ENCODE assay signal across 15 cellular contexts in genomic region chr22:24697671-24698082, GRCh38.
DNase-seq lines count a peak whose midpoint lies in the region; ATAC-seq lines count a peak whose summit lies in the region.
"Had no signal": no experiment of that assay in that cellular context is flagged by ENCODE, and none has a peak within 500 bp of the region (broad histone marks: within the 10 kb centered on the region; RNA-seq: fewer than 3 reads in every experiment).

No MANE protein-coding gene starts in this region.

- H3K4me3 ChIP-seq in H7 (ENCODE audit: insufficient read depth, low read depth, low read length): no peak overlapping the region
- H3K4me3 ChIP-seq in Karpas-422 (ENCODE audit: low read length): no peak overlapping the region
- H3K4me3 ChIP-seq: GM23338 had no signal

- no peak for ATAC-seq in GM18520 (IDR thresholded peaks at IDR 0.05; ENCODE audit: unreplicated experiment)

- no peak overlapping the region for H3K27ac ChIP-seq in Karpas-422 (ENCODE audit: low read length)

- DNase-seq in H7: peak; percentile 30
- peak; percentile 67 for DNase-seq in NCI-H524 treated with DMSO at 0.1 percent for 48 hours (lab: John Stamatoyannopoulos, UW)
- peak; percentile 44 for DNase-seq in foreskin melanocyte
- DNase-seq in pons (ENCODE audit: low spot score): peak; percentile 28
- no peak for DNase-seq in stimulated activated CD4-positive, alpha-beta T cell treated with anti-CD3 and anti-CD28 coated beads, Interleukin-15, amount 100 ng/mL, for 24 hours
- DNase-seq in activated CD4-positive, alpha-beta T cell treated with anti-CD3 and anti-CD28 coated beads, Interleukin-2, amount 50 U/mL, for 1 hour: no peak
- DNase-seq in Karpas-422: no peak
- DNase-seq: activated CD4-positive, alpha-beta T cell treated with anti-CD3 and anti-CD28 coated beads for 1 hour; activated naive CD4-positive, alpha-beta T cell treated with anti-CD3 and anti-CD28 coated beads, Interleukin-2, amount 10 ng/mL, durations not matched to agents 7 days and 5 days; cortex of kidney; naive B cell; NCI-H1092; stimulated activated naive CD4-positive, alpha-beta T cell treated with Interleukin-2 at 50 U/mL for 16 hours had no signal

- no peaks in the 10 kb centered on the region for H4K20me1 ChIP-seq in Karpas-422 (ENCODE audit: insufficient read depth, low read depth, low read length)

- H3K9me3 ChIP-seq in Karpas-422 (ENCODE audit: low read length): no peaks in the 10 kb centered on the region

- no peaks in the 10 kb centered on the region for H3K79me2 ChIP-seq in Karpas-422 (ENCODE audit: low read length)

- no peaks in the 10 kb centered on the region for H3K36me3 ChIP-seq in H7 (replicated peaks; ENCODE audit: control insufficient read depth, insufficient read depth, low read length)
- no peaks in the 10 kb centered on the region for H3K36me3 ChIP-seq in Karpas-422 (ENCODE audit: insufficient read depth, low read length)

- H2AFZ ChIP-seq in Karpas-422 (ENCODE audit: low read length): no peak overlapping the region

- H3K4me2 ChIP-seq in Karpas-422 (ENCODE audit: low read depth, low read length, poor library complexity, severe bottlenecking): no peak overlapping the region
- H3K4me2 ChIP-seq: GM23338 had no signal

- no peak overlapping the region for H3K9ac ChIP-seq in Karpas-422 (ENCODE audit: low read length)

- no peaks in the 10 kb centered on the region for H3K27me3 ChIP-seq in H7 (ENCODE audit: control insufficient read depth, insufficient read depth, low read length)
- no peaks in the 10 kb centered on the region for H3K27me3 ChIP-seq in Karpas-422 (ENCODE audit: low read length)

- H3K4me1 ChIP-seq in Karpas-422 (ENCODE audit: low read length): no peaks in the 10 kb centered on the region

- no peaks in the 10 kb centered on the region for H3K9me2 ChIP-seq in Karpas-422 (replicated peaks; ENCODE audit: insufficient read depth, low read length)

Comparison
In these comparisons a context has a peak if more than half of its experiments do, and no peak if none do; other contexts are left out.
1. DNase-seq: peak in H7 (single experiment), NCI-H524 treated with DMSO at 0.1 percent for 48 hours (single experiment), foreskin melanocyte (single experiment) and pons (single experiment); none in stimulated activated CD4-positive, alpha-beta T cell treated with anti-CD3 and anti-CD28 coated beads, Interleukin-15, amount 100 ng/mL, for 24 hours (single experiment), activated CD4-positive, alpha-beta T cell treated with anti-CD3 and anti-CD28 coated beads, Interleukin-2, amount 50 U/mL, for 1 hour (single experiment) and Karpas-422 (single experiment).